In the genomic region with DNA sequence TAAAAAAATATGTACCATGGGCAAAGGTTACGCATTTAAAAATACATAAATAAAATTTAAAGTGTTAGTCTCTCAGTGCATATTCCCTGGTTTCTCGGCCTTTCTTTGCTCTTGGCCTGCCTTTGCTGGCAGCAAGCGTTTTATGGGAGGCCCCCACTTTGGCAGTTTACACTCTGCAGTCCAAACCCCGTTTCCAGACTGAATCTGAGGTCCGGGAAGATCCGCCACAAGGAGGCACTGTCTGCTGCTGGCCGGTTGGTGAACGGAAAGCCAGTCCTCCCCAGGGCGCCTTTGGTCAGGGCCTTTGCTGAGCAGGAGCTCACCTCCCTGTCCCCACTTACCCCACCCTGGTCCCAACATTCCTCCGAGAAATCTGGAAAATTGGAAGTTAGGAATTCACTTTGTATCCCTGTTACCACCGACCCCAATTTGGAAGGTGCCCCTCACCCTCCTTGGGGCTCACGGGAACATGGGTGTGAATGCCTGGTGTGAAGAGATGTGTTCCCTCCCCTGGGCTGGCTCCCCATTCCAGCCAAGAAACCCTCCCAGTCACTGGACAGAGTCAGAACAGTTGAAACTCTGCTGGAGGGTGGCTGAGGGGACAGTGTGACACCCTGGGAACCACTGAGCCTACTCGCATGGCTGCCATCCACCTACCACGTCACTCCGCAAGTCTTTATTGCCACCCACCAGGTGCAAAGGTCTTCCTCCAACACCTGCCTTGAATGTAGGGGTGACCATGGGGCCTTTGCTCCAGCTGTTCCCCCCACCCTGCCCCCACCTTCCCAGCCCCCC, we compare ENCODE assay signal across 1 cellular context.
TF ChIP-seq lines count a peak whose summit lies in the region.

No MANE protein-coding gene starts in this region.

TF ChIP-seq in K562, 482 proteins besides CTCF, POLR2A, EP300 and RAD21 (continued from another document and continues in another):
- TF ChIP-seq, protein P1, sequence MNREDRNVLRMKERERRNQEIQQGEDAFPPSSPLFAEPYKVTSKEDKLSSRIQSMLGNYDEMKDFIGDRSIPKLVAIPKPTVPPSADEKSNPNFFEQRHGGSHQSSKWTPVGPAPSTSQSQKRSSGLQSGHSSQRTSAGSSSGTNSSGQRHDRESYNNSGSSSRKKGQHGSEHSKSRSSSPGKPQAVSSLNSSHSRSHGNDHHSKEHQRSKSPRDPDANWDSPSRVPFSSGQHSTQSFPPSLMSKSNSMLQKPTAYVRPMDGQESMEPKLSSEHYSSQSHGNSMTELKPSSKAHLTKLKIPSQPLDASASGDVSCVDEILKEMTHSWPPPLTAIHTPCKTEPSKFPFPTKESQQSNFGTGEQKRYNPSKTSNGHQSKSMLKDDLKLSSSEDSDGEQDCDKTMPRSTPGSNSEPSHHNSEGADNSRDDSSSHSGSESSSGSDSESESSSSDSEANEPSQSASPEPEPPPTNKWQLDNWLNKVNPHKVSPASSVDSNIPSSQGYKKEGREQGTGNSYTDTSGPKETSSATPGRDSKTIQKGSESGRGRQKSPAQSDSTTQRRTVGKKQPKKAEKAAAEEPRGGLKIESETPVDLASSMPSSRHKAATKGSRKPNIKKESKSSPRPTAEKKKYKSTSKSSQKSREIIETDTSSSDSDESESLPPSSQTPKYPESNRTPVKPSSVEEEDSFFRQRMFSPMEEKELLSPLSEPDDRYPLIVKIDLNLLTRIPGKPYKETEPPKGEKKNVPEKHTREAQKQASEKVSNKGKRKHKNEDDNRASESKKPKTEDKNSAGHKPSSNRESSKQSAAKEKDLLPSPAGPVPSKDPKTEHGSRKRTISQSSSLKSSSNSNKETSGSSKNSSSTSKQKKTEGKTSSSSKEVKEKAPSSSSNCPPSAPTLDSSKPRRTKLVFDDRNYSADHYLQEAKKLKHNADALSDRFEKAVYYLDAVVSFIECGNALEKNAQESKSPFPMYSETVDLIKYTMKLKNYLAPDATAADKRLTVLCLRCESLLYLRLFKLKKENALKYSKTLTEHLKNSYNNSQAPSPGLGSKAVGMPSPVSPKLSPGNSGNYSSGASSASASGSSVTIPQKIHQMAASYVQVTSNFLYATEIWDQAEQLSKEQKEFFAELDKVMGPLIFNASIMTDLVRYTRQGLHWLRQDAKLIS (CRISPR knock-in tag; IDR thresholded peaks at IDR 0.05) = no peak
- TF ChIP-seq SAP30 (IDR thresholded peaks at IDR 0.05; ENCODE audit: borderline replicate concordance, insufficient read depth, low read depth, low read length, poor library complexity, severe bottlenecking) = no peak
- TF ChIP-seq CEBPB (tag; IDR thresholded peaks at IDR 0.05) = no peak
- TF ChIP-seq OTX1 (CRISPR knock-in tag; IDR thresholded peaks at IDR 0.05) = no peak
- no peak for TF ChIP-seq AFF1 (IDR thresholded peaks at IDR 0.05; ENCODE audit: low read depth in 1 of 2, partially characterized antibody in 2 of 2)
- 0 out of 2 replicates have a peak, but pooled peaks have one; percentile 54 for TF ChIP-seq ZC3H11A (IDR thresholded peaks at IDR 0.05; ENCODE audit: low read depth, low read length)
- TF ChIP-seq ZNF184 (CRISPR knock-in tag; IDR thresholded peaks at IDR 0.05) = no peak
- no peak for TF ChIP-seq ZNF133 (CRISPR knock-in tag; IDR thresholded peaks at IDR 0.05)
- no peak for TF ChIP-seq BRD4 (IDR thresholded peaks at IDR 0.05)
- TF ChIP-seq HDAC1 (IDR thresholded peaks at IDR 0.05) = no peak
- TF ChIP-seq SMAD4 (CRISPR knock-in tag; conservative IDR thresholded peaks at IDR 0.05) = 0 out of 2 replicates have a peak, but pooled peaks have one; percentile 33
- TF ChIP-seq RCOR1 (IDR thresholded peaks at IDR 0.05; ENCODE audit: borderline replicate concordance in 1 of 2, low read depth in 2 of 2, low read length in 2 of 2) = 0 out of 4 replicates have a peak, but pooled peaks of 1 of the 2 experiments have one; percentile 45
- TF ChIP-seq ILF3 (IDR thresholded peaks at IDR 0.05; ENCODE audit: borderline replicate concordance) = no peak
- no peak for TF ChIP-seq ZNF609 (CRISPR knock-in tag; IDR thresholded peaks at IDR 0.05; ENCODE audit: borderline replicate concordance)
- no peak for TF ChIP-seq POLR2H (tag; IDR thresholded peaks at IDR 0.05; ENCODE audit: low read depth)
- TF ChIP-seq TCF7L2 (IDR thresholded peaks at IDR 0.05; ENCODE audit: low read depth, low read length) = no peak
- TF ChIP-seq, protein P2, sequence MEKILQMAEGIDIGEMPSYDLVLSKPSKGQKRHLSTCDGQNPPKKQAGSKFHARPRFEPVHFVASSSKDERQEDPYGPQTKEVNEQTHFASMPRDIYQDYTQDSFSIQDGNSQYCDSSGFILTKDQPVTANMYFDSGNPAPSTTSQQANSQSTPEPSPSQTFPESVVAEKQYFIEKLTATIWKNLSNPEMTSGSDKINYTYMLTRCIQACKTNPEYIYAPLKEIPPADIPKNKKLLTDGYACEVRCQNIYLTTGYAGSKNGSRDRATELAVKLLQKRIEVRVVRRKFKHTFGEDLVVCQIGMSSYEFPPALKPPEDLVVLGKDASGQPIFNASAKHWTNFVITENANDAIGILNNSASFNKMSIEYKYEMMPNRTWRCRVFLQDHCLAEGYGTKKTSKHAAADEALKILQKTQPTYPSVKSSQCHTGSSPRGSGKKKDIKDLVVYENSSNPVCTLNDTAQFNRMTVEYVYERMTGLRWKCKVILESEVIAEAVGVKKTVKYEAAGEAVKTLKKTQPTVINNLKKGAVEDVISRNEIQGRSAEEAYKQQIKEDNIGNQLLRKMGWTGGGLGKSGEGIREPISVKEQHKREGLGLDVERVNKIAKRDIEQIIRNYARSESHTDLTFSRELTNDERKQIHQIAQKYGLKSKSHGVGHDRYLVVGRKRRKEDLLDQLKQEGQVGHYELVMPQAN (IDR thresholded peaks at IDR 0.05; ENCODE audit: borderline replicate concordance) = no peak
- TF ChIP-seq ZNF592 (IDR thresholded peaks at IDR 0.05) = no peak
- no peak for TF ChIP-seq DMBX1 (CRISPR knock-in tag; IDR thresholded peaks at IDR 0.05; ENCODE audit: borderline replicate concordance)
- TF ChIP-seq, protein P3, sequence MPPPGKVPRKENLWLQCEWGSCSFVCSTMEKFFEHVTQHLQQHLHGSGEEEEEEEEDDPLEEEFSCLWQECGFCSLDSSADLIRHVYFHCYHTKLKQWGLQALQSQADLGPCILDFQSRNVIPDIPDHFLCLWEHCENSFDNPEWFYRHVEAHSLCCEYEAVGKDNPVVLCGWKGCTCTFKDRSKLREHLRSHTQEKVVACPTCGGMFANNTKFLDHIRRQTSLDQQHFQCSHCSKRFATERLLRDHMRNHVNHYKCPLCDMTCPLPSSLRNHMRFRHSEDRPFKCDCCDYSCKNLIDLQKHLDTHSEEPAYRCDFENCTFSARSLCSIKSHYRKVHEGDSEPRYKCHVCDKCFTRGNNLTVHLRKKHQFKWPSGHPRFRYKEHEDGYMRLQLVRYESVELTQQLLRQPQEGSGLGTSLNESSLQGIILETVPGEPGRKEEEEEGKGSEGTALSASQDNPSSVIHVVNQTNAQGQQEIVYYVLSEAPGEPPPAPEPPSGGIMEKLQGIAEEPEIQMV (tag; conservative IDR thresholded peaks at IDR 0.05; ENCODE audit: low read depth) = no peak
- no peak for TF ChIP-seq ZNF175 (CRISPR knock-in tag; IDR thresholded peaks at IDR 0.05; ENCODE audit: low read depth)
- TF ChIP-seq, protein P4, sequence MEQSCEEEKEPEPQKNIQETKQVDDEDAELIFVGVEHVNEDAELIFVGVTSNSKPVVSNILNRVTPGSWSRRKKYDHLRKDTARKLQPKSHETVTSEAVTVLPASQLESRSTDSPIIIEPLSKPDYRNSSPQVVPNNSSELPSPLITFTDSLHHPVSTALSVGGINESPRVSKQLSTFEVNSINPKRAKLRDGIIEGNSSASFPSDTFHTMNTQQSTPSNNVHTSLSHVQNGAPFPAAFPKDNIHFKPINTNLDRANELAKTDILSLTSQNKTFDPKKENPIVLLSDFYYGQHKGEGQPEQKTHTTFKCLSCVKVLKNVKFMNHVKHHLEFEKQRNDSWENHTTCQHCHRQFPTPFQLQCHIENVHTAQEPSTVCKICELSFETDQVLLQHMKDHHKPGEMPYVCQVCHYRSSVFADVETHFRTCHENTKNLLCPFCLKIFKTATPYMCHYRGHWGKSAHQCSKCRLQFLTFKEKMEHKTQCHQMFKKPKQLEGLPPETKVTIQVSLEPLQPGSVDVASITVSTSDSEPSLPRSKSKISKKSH (CRISPR knock-in tag; IDR thresholded peaks at IDR 0.05) = no peak
- TF ChIP-seq YBX1 (IDR thresholded peaks at IDR 0.05) = no peak
